Comparison of ENCODE assay signal across 13 cellular contexts in the genomic region with DNA sequence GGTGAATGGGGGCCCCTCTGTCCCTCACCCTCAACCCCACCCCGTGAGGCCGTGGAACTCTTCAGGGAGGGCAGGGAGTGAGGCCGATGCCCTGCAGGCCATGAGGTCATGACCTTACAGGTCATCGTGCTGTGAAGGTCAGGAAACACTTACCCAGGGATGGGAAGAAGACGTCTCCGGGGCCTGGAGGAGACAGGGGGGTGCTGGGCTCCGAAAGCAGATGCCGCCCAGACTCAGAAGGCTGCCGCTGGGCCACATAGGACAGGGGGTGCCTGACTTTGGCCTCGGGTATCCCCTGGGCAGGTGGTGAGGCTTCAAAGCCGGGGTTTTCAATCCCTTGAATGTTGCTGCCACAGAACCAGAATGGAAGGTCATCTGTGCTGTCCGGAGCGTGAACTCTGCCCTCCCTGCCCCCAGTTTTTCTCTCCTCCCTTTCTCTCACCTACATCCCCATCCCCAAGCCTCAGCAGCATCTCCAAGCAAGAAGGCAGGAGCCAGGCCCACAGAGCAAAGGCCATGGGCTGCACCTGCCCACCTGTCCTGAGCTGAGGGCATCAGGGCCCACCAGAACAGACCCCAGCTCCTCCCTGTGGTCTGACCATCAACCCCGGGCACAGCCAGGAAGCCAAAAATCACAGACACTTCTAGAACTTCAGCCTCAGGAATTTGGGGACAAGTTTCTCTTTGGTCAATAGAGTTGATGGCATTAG. TPM values are rescaled to one million over a fixed set of nuclear protein-coding genes. Genes with fewer than 3 reads are reported as not detected.
A peak's percentile ranks its signal among the peaks of the same experiment; 100 is the strongest.
DNase-seq lines count a peak whose midpoint lies in the region; ATAC-seq, FAIRE-seq and TF ChIP-seq lines count a peak whose summit lies in the region.
"Had no signal": no experiment of that assay in that cellular context is flagged by ENCODE, and none has a peak within 500 bp of the region (broad histone marks: within the 10 kb centered on the region; RNA-seq: fewer than 3 reads in every experiment).

No MANE protein-coding gene starts in this region.

- TF ChIP-seq RAD21 in K562 (CRISPR knock-in tag; conservative IDR thresholded peaks at IDR 0.05 in 1 of 2, IDR thresholded peaks at IDR 0.05 in 1 of 2) = peak in 1 of 2 experiments; percentile 13; a peak in 1 of 4 replicates

- peaks cover 0 to 15% (median 0%) of the 10 kb centered on the region in 11 experiments; a peak in 6 of 22 replicates for H3K27me3 ChIP-seq in BLaER1 treated with 17β-estradiol and CSF1 and Interleukin-3, amounts not matched to agents 10 nM and 100 nM
- H3K27me3 ChIP-seq in DND-41 (ENCODE audit: insufficient read depth, low read length, poor library complexity) (no peaks in the 10 kb centered on the region), K562 (ENCODE audit: control insufficient read depth in 2 of 2, insufficient read depth in 2 of 2, low read length in 2 of 2) (peaks cover 4 to 9% of the 10 kb centered on the region in 2 experiments; a peak in 2 of 5 replicates)
- H3K27me3 ChIP-seq: pancreas had no signal

- H3K9me3 ChIP-seq in BLaER1 treated with 17β-estradiol and CSF1 and Interleukin-3, amounts not matched to agents 10 nM and 100 nM (replicated peaks in 1 of 11) = no peaks in the 10 kb centered on the region
- H3K9me3 ChIP-seq in DND-41 (ENCODE audit: insufficient read depth, low read length, severe bottlenecking) (no peaks in the 10 kb centered on the region), K562 (replicated peaks; ENCODE audit: control insufficient read depth, insufficient read depth, low read depth, low read length) (no peaks in the 10 kb centered on the region)
- H3K9me3 ChIP-seq: pancreas had no signal

- TF ChIP-seq POLR2A in K562 (conservative IDR thresholded peaks at IDR 0.05) = no peak

- H3K9ac ChIP-seq in BLaER1 treated with 17β-estradiol and CSF1 and Interleukin-3, amounts not matched to agents 10 nM and 100 nM = peak overlapping the region in 9 of 11 experiments; percentile 38 to 91 (median 73); a peak in 11 of 22 replicates
- H3K9ac ChIP-seq in DND-41 (ENCODE audit: low read depth, low read length) (no peak overlapping the region), K562 (ENCODE audit: insufficient read depth in 1 of 2, low read depth in 2 of 2, low read length in 2 of 2) (no peak overlapping the region)

- H3K9me3 Mint-ChIP-seq in natural killer cell = no peaks in the 10 kb centered on the region

- CTCF ChIA-PET in K562 (lab: Yijun Ruan, JAX; ENCODE audit: low intra/inter-chr PET ratio) = no interaction called here

- peaks cover 73 to 87% of the 10 kb centered on the region in 2 donors for H3K4me1 Mint-ChIP-seq in natural killer cell

- TF ChIP-seq CTCF in DND-41 (IDR thresholded peaks at IDR 0.05; ENCODE audit: borderline replicate concordance, extremely low read depth, low read length, poor library complexity, severe bottlenecking) (no peak), K562 (IDR thresholded peaks at IDR 0.05 in 2 of 3, conservative IDR thresholded peaks at IDR 0.05 in 1 of 3; ENCODE audit: insufficient read depth in 2 of 3, low read depth in 1 of 3, low read length in 3 of 3) (no peak), natural killer cell (IDR thresholded peaks at IDR 0.05) (no peak)

- H3K4me3 ChIP-seq in BLaER1 treated with 17β-estradiol and CSF1 and Interleukin-3, amounts not matched to agents 10 nM and 100 nM = peak overlapping the region in 3 of 10 experiments; percentile 7 to 18 (median 17); a peak in 2 of 20 replicates
- H3K4me3 ChIP-seq in DND-41 (ENCODE audit: low read depth in 1 of 2, low read length in 2 of 2) (no peak overlapping the region), K562 (no peak overlapping the region)
- H3K4me3 ChIP-seq: pancreas had no signal

- H3K27ac Mint-ChIP-seq in natural killer cell = peak overlapping the region; percentile 82 to 96

- H3K4me2 ChIP-seq in BLaER1 treated with 17β-estradiol and CSF1 and Interleukin-3, amounts not matched to agents 10 nM and 100 nM = peak overlapping the region; percentile 86 to 99 (median 95)
- H3K4me2 ChIP-seq in DND-41 (ENCODE audit: insufficient read depth, low read length) = no peak overlapping the region
- no peak overlapping the region for H3K4me2 ChIP-seq in K562 (ENCODE audit: insufficient read depth, low read length)

- in situ Hi-C loops in K562 (cut with MboI) = no loop called here

- TF ChIP-seq EP300 in K562 (IDR thresholded peaks at IDR 0.05; ENCODE audit: low read length) = no peak

- ATAC-seq in DND-41 (ENCODE audit: insufficient read depth, low read depth) (no peak), K562 (no peak), natural killer cell (no peak), GM19324 (IDR thresholded peaks at IDR 0.05; ENCODE audit: low FRiP score, unreplicated experiment) (no peak)
- ATAC-seq: pancreas had no signal

- no peaks in the 10 kb centered on the region for H3K79me2 ChIP-seq in DND-41 (ENCODE audit: insufficient read depth, low read length)
- no peaks in the 10 kb centered on the region for H3K79me2 ChIP-seq in K562 (ENCODE audit: control insufficient read depth, insufficient read depth, low read length)

- DNase-seq in DND-41 (no peak), K562 (ENCODE audit: extremely low read depth in 1 of 4, low spot score in 3 of 4) (no peak), natural killer cell (no peak), NCI-H345 (lab: John Stamatoyannopoulos, UW) (no peak), AG08396 (ENCODE audit: low spot score) (no peak), medulla oblongata (ENCODE audit: extremely low spot score) (no peak)
- DNase-seq: NCI-H1417; NCI-H2227 treated with DMSO at 0.1 percent for 48 hours; stimulated activated CD4-positive, alpha-beta T cell treated with anti-CD3 and anti-CD28 coated beads, Interleukin-15, amount 100 ng/mL, for 24 hours had no signal

- peak overlapping the region; percentile 5 to 100 (median 98); a peak in 18 of 22 replicates for H3K27ac ChIP-seq in BLaER1 treated with 17β-estradiol and CSF1 and Interleukin-3, amounts not matched to agents 10 nM and 100 nM
- H3K27ac ChIP-seq in DND-41 (ENCODE audit: low read length) = peak overlapping the region; percentile 32
- H3K27ac ChIP-seq in K562 (ENCODE audit: extremely low read depth, low read depth, low read length) = no peak overlapping the region
- H3K27ac ChIP-seq: C4-2B, pancreas had no signal

- no peaks in the 10 kb centered on the region for H3K27me3 Mint-ChIP-seq in natural killer cell (ENCODE audit: low read depth in 2 of 2)

- FAIRE-seq in K562 (lab: Jason Lieb, UNC) = no peak
- FAIRE-seq: pancreas had no signal

- H2AFZ ChIP-seq in DND-41 (ENCODE audit: low read depth, low read length) (no peak overlapping the region), K562 (ENCODE audit: low read depth, low read length) (no peak overlapping the region)

- BruUV-seq in K562 (replicated peaks; lab: Mats Ljungman, UMichigan) = no TSS peak

- peaks cover 97 to 100% (median 99%) of the 10 kb centered on the region in 10 experiments for H3K4me1 ChIP-seq in BLaER1 treated with 17β-estradiol and CSF1 and Interleukin-3, amounts not matched to agents 10 nM and 100 nM
- peaks cover 65% of the 10 kb centered on the region for H3K4me1 ChIP-seq in DND-41 (ENCODE audit: insufficient read depth, low read length)
- H3K4me1 ChIP-seq in K562 (replicated peaks in 1 of 2; ENCODE audit: control insufficient read depth in 2 of 2, insufficient read depth in 2 of 2, low read length in 2 of 2) = peaks cover 61 to 81% of the 10 kb centered on the region in 2 experiments

- H4K20me1 ChIP-seq in BLaER1 treated with 17β-estradiol and CSF1 and Interleukin-3, amounts not matched to agents 10 nM and 100 nM = no peaks in the 10 kb centered on the region
- H4K20me1 ChIP-seq in DND-41 (ENCODE audit: insufficient read depth, low read length) (no peaks in the 10 kb centered on the region), K562 (replicated peaks; ENCODE audit: control insufficient read depth, insufficient read depth, low read length) (no peaks in the 10 kb centered on the region)

- no peaks in the 10 kb centered on the region for H3K9me1 ChIP-seq in K562 (ENCODE audit: control insufficient read depth, insufficient read depth, low read length)

- peaks cover 0 to 64% (median 32%) of the 10 kb centered on the region in 11 experiments; a peak in 13 of 22 replicates for H3K36me3 ChIP-seq in BLaER1 treated with 17β-estradiol and CSF1 and Interleukin-3, amounts not matched to agents 10 nM and 100 nM
- H3K36me3 ChIP-seq in DND-41 (ENCODE audit: insufficient read depth, low read length) (peaks cover 8% of the 10 kb centered on the region; the same call in 1 of the 2 replicates), K562 (ENCODE audit: control insufficient read depth, insufficient read depth, low read length) (no peaks in the 10 kb centered on the region)

- POLR2A ChIA-PET in K562 (lab: Yijun Ruan, JAX) = interaction anchor here (0.8 to 1.2 kb wide), 3 partner anchors 9 to 15 kb away, joined by 3 to 5 read pairs (median 3); no protein-coding TSS in a partner anchor

- intact Hi-C loops in K562 (cut with micrococcal nuclease) (no loop called here), natural killer cell (cut with micrococcal nuclease) (no loop called here)

- H3K36me3 Mint-ChIP-seq in natural killer cell = peaks cover 7% of the 10 kb centered on the region

- no peak overlapping the region for H3K4me3 Mint-ChIP-seq in natural killer cell

- 69% methylated on average over 12 of the region's 14 CpGs for WGBS in K562 (ENCODE audit: insufficient coverage, low coverage, missing lambda C conversion rate)

RNA-seq across cellular contexts. Expression of a gene that starts 21.6 kb away (rescaled TPM):
- total RNA-seq in K562 (2011; cell fraction: chromatin; rRNA removed; ENCODE audit: low replicate concordance) = 4.2 and 14.4 TPM in 2 replicates
- 9.6 and 14.8 TPM in 2 replicates for total RNA-seq in K562 (2011; cell fraction: nucleolus; rRNA removed)
- 9.2 and 10.6 TPM in 2 replicates for total RNA-seq in K562 (2011; cell fraction: nucleoplasm; rRNA removed)
- total RNA-seq in K562 (2014; rRNA removed) = 12.7 and 13.1 TPM in 2 replicates
- 2.4 and 3.0 TPM in 2 replicates for total RNA-seq in K562 (2014; rRNA removed; fragmentation: Illumina TruSeq; extraction: Trizol)
- total RNA-seq in K562 (2015; rRNA removed; fragmentation: Illumina TruSeq; extraction: Trizol) = 20.1 and 20.5 TPM in 2 replicates
- 15.2 and 15.7 TPM in 2 replicates for total RNA-seq in K562 (2021)
- polyA plus RNA-seq in K562 (2011; rRNA removed) = 6.3 and 7.9 TPM in 2 replicates
- 4.8 and 19.8 TPM in 2 replicates for polyA plus RNA-seq in K562 (2011; cell fraction: cytosol; rRNA removed)
- 7.5 and 24.7 TPM in 2 replicates for polyA plus RNA-seq in K562 (2011; cell fraction: nucleus; rRNA removed)
- polyA plus RNA-seq in K562 (2012) = 17.5 and 209 TPM in 2 replicates
- polyA plus RNA-seq in K562 (2014; fragmentation: Illumina TruSeq; extraction: Trizol) = 12.1 and 15.1 TPM in 2 replicates
- under 1 TPM; 0.14 to 0.41 TPM for polyA plus RNA-seq in K562 (2014; fragmentation: Nextera tagmentation; extraction: Ambion mirVana)
- 9.3 and 12.6 TPM in 2 replicates for polyA plus RNA-seq in K562 (2014; rRNA removed)
- polyA minus RNA-seq in K562 (2011; rRNA and poly(A)+ RNA removed) = 2.1 and 6.2 TPM in 2 replicates
- 4.9 and 8.1 TPM in 2 replicates for polyA minus RNA-seq in K562 (2011; cell fraction: cytosol; rRNA and poly(A)+ RNA removed)
- 6.1 and 8.9 TPM in 2 replicates for polyA minus RNA-seq in K562 (2011; cell fraction: nucleus; rRNA and poly(A)+ RNA removed)
- total RNA-seq in natural killer cell = 100 to 1,000 TPM; 134 to 193 (median 178) TPM

RNA-seq across cellular contexts. Expression of a gene that starts 32.1 kb away (rescaled TPM):
- total RNA-seq in K562 (2011; cell fraction: chromatin; rRNA removed; ENCODE audit: low replicate concordance) = 0.09 TPM in 1 of 2 replicates, not detected in the other
- total RNA-seq in K562 (2011; cell fraction: nucleolus; rRNA removed) = 0.17 TPM in 1 of 2 replicates, not detected in the other
- total RNA-seq in K562 (2011; cell fraction: nucleoplasm; rRNA removed) = not detected in 2 replicates
- total RNA-seq in K562 (2014; rRNA removed) = not detected in 2 replicates
- total RNA-seq in K562 (2014; rRNA removed; fragmentation: Illumina TruSeq; extraction: Trizol) = 0.03 and 0.04 TPM in 2 replicates
- total RNA-seq in K562 (2015; rRNA removed; fragmentation: Illumina TruSeq; extraction: Trizol) = 0.15 and 0.25 TPM in 2 replicates
- 0.09 TPM in 2 replicates for total RNA-seq in K562 (2021)
- polyA plus RNA-seq in K562 (2011; rRNA removed) = 0.04 TPM in 2 replicates
- polyA plus RNA-seq in K562 (2011; cell fraction: cytosol; rRNA removed) = 0.01 and 0.12 TPM in 2 replicates
- polyA plus RNA-seq in K562 (2011; cell fraction: nucleus; rRNA removed) = 0.10 TPM in 1 of 2 replicates, not detected in the other
- polyA plus RNA-seq in K562 (2012) = 0.40 and 0.58 TPM in 2 replicates
- 0.03 and 0.07 TPM in 2 replicates for polyA plus RNA-seq in K562 (2014; fragmentation: Illumina TruSeq; extraction: Trizol)
- not detected for polyA plus RNA-seq in K562 (2014; fragmentation: Nextera tagmentation; extraction: Ambion mirVana)
- polyA plus RNA-seq in K562 (2014; rRNA removed) = 0.04 and 0.11 TPM in 2 replicates
- 0.18 TPM in 1 of 2 replicates, not detected in the other for polyA minus RNA-seq in K562 (2011; rRNA and poly(A)+ RNA removed)
- 0.19 TPM in 1 of 2 replicates, not detected in the other for polyA minus RNA-seq in K562 (2011; cell fraction: cytosol; rRNA and poly(A)+ RNA removed)
- under 0.01 and 0.11 TPM in 2 replicates for polyA minus RNA-seq in K562 (2011; cell fraction: nucleus; rRNA and poly(A)+ RNA removed)
- under 1 TPM; 0.14 to 0.52 (median 0.40) TPM for total RNA-seq in natural killer cell

Comparison
In these comparisons a context has a peak if more than half of its experiments do, and no peak if none do; other contexts are left out.
1. H3K4me2 ChIP-seq: peak in BLaER1 treated with 17β-estradiol and CSF1 and Interleukin-3, amounts not matched to agents 10 nM and 100 nM (11 of 11); none in DND-41 (single experiment) and K562 (single experiment).
2. H3K9ac ChIP-seq: peak in BLaER1 treated with 17β-estradiol and CSF1 and Interleukin-3, amounts not matched to agents 10 nM and 100 nM (9 of 11); none in DND-41 (single experiment) and K562 (0 of 2).
3. RNA of a gene that starts 21.6 kb away (total RNA-seq): 134 to 193 TPM in natural killer cell; 2.4 to 20.5 TPM in K562; every median in the first group is over 4 times any median in the second.